1 cellular context compared by ENCODE assay signal in the genomic region with DNA sequence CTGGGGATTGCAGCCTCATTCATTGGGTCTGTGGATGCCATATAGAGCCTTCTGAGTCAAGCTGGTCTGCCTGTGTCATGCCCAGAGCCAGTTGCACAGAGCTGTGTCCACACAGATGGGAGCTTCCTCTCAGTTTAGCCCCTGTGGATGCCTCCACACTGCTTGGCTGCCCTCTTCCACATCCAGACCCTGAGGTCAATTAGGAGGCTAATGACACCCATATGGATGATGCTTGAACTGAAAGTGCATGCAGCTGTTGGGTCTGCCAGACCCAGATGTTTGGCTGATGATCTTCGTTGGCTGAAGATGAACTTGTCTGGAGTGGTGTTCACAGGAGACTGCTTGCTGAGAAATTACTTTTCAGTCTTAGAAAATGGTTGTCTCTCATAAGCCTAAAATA.
TF ChIP-seq lines count a peak whose summit lies in the region.

No MANE protein-coding gene starts in this region.

TF ChIP-seq in SK-N-SH, 30 proteins besides CTCF, POLR2A, EP300 and RAD21 (continued from another document):
- TF ChIP-seq IRF3 (IDR thresholded peaks at IDR 0.05; ENCODE audit: low read depth, low read length): no peak
- TF ChIP-seq EZH2phosphoT487 (IDR thresholded peaks at IDR 0.05; ENCODE audit: borderline replicate concordance, low read depth): no peak
- no peak for TF ChIP-seq TCF12 (IDR thresholded peaks at IDR 0.05)
- TF ChIP-seq NFIC (IDR thresholded peaks at IDR 0.05; ENCODE audit: borderline replicate concordance): no peak
- no peak for TF ChIP-seq RXRA (IDR thresholded peaks at IDR 0.05; ENCODE audit: borderline replicate concordance, low read depth)
